Comparison of ENCODE assay signal across 8 cellular contexts in genomic region chr19:10412257-10412977, GRCh38. TPM values are rescaled to one million over a fixed set of nuclear protein-coding genes. Genes with fewer than 3 reads are reported as not detected.
DNase-seq lines count a peak whose midpoint lies in the region; ATAC-seq and TF ChIP-seq lines count a peak whose summit lies in the region.

No MANE protein-coding gene starts in this region.

- TF ChIP-seq POLR2A in GM18505 (IDR thresholded peaks at IDR 0.05; ENCODE audit: borderline replicate concordance, extremely low read depth, insufficient read depth, insufficient read length), result peak; percentile 26

- H3K4me1 Mint-ChIP-seq in effector memory CD8-positive, alpha-beta T cell (ENCODE audit: low read depth in 2 of 2), result peaks cover 42 to 45% of the 10 kb centered on the region in 2 donors

- peak overlapping the region; percentile 62 to 69 for H3K4me3 Mint-ChIP-seq in effector memory CD8-positive, alpha-beta T cell

- H3K27ac Mint-ChIP-seq in effector memory CD8-positive, alpha-beta T cell, result peak overlapping the region; percentile 86 to 92

- H3K9me3 Mint-ChIP-seq in effector memory CD8-positive, alpha-beta T cell, result no peaks in the 10 kb centered on the region

- DNase-seq in Jurkat, Clone E6-1 (ENCODE audit: low read depth, low spot score), result peak; percentile 92
- DNase-seq in effector memory CD8-positive, alpha-beta T cell, result no peak
- DNase-seq in LoVo (ENCODE audit: low spot score) (no peak), GM19238 (ENCODE audit: insufficient read length, low spot score) (no peak), HPDE6-E6E7 (ENCODE audit: extremely low spot score) (no peak), AG08396 (ENCODE audit: low spot score) (no peak)

- H3K4me3 ChIP-seq in Jurkat, Clone E6-1 (ENCODE audit: low read length), result peak overlapping the region; percentile 36

- ATAC-seq in GM18505 (IDR thresholded peaks at IDR 0.05; ENCODE audit: unreplicated experiment) (peak; percentile 35), GM21528 (IDR thresholded peaks at IDR 0.05; ENCODE audit: low FRiP score, unreplicated experiment) (peak; percentile 50)
- ATAC-seq in effector memory CD8-positive, alpha-beta T cell (replicated peaks), result peak; percentile 35

- H3K27me3 Mint-ChIP-seq in effector memory CD8-positive, alpha-beta T cell, result peaks cover 6 to 10% of the 10 kb centered on the region in 2 donors

- peaks cover 12% of the 10 kb centered on the region for H3K36me3 Mint-ChIP-seq in effector memory CD8-positive, alpha-beta T cell (ENCODE audit: insufficient read depth)

RNA-seq across cellular contexts. Expression of gene PDE4A, which starts 7.9 kb away (rescaled TPM):
- polyA plus RNA-seq in Jurkat, Clone E6-1 (2012; ENCODE audit: insufficient read depth, insufficient read length), result 10.0 TPM

RNA-seq across cellular contexts. Expression of gene CDC37, which starts 9.1 kb away (rescaled TPM):
- polyA plus RNA-seq in Jurkat, Clone E6-1 (2012; ENCODE audit: insufficient read depth, insufficient read length), result 232 TPM

RNA-seq across cellular contexts. Expression of gene TYK2, which starts 32.0 kb away (rescaled TPM):
- polyA plus RNA-seq in Jurkat, Clone E6-1 (2012; ENCODE audit: insufficient read depth, insufficient read length), result 195 TPM
